ENCODE assay signal across 1 cellular context in genomic region chr12:131830335-131831020, GRCh38.
TF ChIP-seq lines count a peak whose summit lies in the region.

No MANE protein-coding gene starts in this region.

TF ChIP-seq in HepG2, 621 proteins besides CTCF, POLR2A, EP300 and RAD21 (continued from another document):
- no peak for TF ChIP-seq MNT (IDR thresholded peaks at IDR 0.05)
- TF ChIP-seq HNRNPLL (IDR thresholded peaks at IDR 0.05; ENCODE audit: low read depth, low read length, poor library complexity, severe bottlenecking) = peak; percentile 57
- peak; percentile 67; the same call in 1 of the 2 replicates for TF ChIP-seq CSRNP1 (CRISPR knock-in tag; IDR thresholded peaks at IDR 0.05)
- TF ChIP-seq GABPB1 (CRISPR knock-in tag; IDR thresholded peaks at IDR 0.05) = peak; percentile 59; the same call in 1 of the 2 replicates
- TF ChIP-seq HMG20B (CRISPR knock-in tag; conservative IDR thresholded peaks at IDR 0.05) = 0 out of 2 replicates have a peak, but pooled peaks have one; percentile 11
- peak; percentile 50; the same call in 1 of the 2 replicates for TF ChIP-seq ZNF501 (CRISPR knock-in tag; IDR thresholded peaks at IDR 0.05)
- 0 out of 2 replicates have a peak, but pooled peaks have one; percentile 43 for TF ChIP-seq CCDC6 (CRISPR knock-in tag; IDR thresholded peaks at IDR 0.05)
- 0 out of 2 replicates have a peak, but pooled peaks have one; percentile 40 for TF ChIP-seq HNF1B (CRISPR knock-in tag; IDR thresholded peaks at IDR 0.05)
- TF ChIP-seq IRF2 (CRISPR knock-in tag; IDR thresholded peaks at IDR 0.05) = 0 out of 2 replicates have a peak, but pooled peaks have one; percentile 27
- peak; percentile 49 for TF ChIP-seq ZNF574 (CRISPR knock-in tag; IDR thresholded peaks at IDR 0.05)
- TF ChIP-seq ZNF607 (CRISPR knock-in tag; IDR thresholded peaks at IDR 0.05; ENCODE audit: borderline replicate concordance) = peak; percentile 67; the same call in 1 of the 2 replicates
- no peak for TF ChIP-seq HNF1A (IDR thresholded peaks at IDR 0.05; ENCODE audit: low read depth)
- TF ChIP-seq HNF1A (CRISPR knock-in tag; IDR thresholded peaks at IDR 0.05; ENCODE audit: borderline replicate concordance) = no peak
- peak; percentile 50 for TF ChIP-seq SAP130 (CRISPR knock-in tag; IDR thresholded peaks at IDR 0.05; ENCODE audit: low read depth)
- peak; percentile 56 for TF ChIP-seq ZFY (CRISPR knock-in tag; IDR thresholded peaks at IDR 0.05)
- TF ChIP-seq JARID2 (CRISPR knock-in tag; IDR thresholded peaks at IDR 0.05; ENCODE audit: insufficient replicate concordance) = peak; percentile 26
- TF ChIP-seq ZNF263 (CRISPR knock-in tag; IDR thresholded peaks at IDR 0.05) = peak; percentile 91
- 0 out of 2 replicates have a peak, but pooled peaks have one; percentile 8 for TF ChIP-seq HNRNPL (IDR thresholded peaks at IDR 0.05; ENCODE audit: low read depth, low read length)
- peak; percentile 49; the same call in 1 of the 2 replicates for TF ChIP-seq MYC (CRISPR knock-in tag; IDR thresholded peaks at IDR 0.05; ENCODE audit: borderline replicate concordance)
- TF ChIP-seq HES4 (CRISPR knock-in tag; IDR thresholded peaks at IDR 0.05; ENCODE audit: borderline replicate concordance) = peak; percentile 31; the same call in 1 of the 2 replicates
- no peak for TF ChIP-seq FOXK1 (CRISPR knock-in tag; IDR thresholded peaks at IDR 0.05; ENCODE audit: borderline replicate concordance, low read depth)
- no peak for TF ChIP-seq SP1 (IDR thresholded peaks at IDR 0.05)
- peak; percentile 36; the same call in 1 of the 2 replicates for TF ChIP-seq SP1 (CRISPR knock-in tag; IDR thresholded peaks at IDR 0.05)
- TF ChIP-seq TFDP1 (CRISPR knock-in tag; IDR thresholded peaks at IDR 0.05; ENCODE audit: borderline replicate concordance) = peak; percentile 68; the same call in 1 of the 2 replicates
- TF ChIP-seq CBX2 (IDR thresholded peaks at IDR 0.05; ENCODE audit: low read depth, low read length) = no peak
- TF ChIP-seq CBX2 (CRISPR knock-in tag; IDR thresholded peaks at IDR 0.05; ENCODE audit: low read depth) = peak; percentile 34; the same call in 1 of the 2 replicates
- TF ChIP-seq HDAC2 (CRISPR knock-in tag; IDR thresholded peaks at IDR 0.05) = 0 out of 2 replicates have a peak, but pooled peaks have one; percentile 17
